13 cellular contexts compared by ENCODE assay signal in the genomic region with DNA sequence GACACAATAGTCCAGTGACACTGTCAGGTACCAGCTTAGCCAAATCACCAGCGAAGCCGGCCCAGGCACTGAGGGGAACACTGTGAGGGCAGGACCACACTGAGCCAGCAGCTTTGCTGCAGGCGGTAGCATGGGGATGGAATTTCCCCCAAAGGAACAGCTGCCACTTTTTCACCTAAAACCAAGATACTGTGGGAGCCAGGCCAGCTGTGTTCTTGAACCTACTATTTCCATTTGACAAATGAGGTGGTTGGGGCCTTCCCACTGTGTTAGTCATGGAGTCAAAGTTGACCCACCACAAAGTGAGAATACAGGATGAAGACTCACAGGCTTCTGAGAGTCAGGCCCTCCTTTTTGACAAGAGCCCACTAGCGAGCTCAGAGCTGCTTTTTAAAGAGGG.
DNase-seq lines count a peak whose midpoint lies in the region; ATAC-seq lines count a peak whose summit lies in the region.
"Had no signal": no experiment of that assay in that cellular context is flagged by ENCODE, and none has a peak within 500 bp of the region (broad histone marks: within the 10 kb centered on the region; RNA-seq: fewer than 3 reads in every experiment).

No MANE protein-coding gene starts in this region.

- no peak overlapping the region for H2BK15ac ChIP-seq in mesendoderm (replicated peaks; ENCODE audit: low read depth)

- no peak overlapping the region for H3K27ac ChIP-seq in mesendoderm (ENCODE audit: low read depth, low read length)

- H2BK120ac ChIP-seq in mesendoderm (ENCODE audit: low read depth, low read length) = no peak overlapping the region

- no peaks in the 10 kb centered on the region for H3K79me2 ChIP-seq in mesendoderm (ENCODE audit: control insufficient read depth, insufficient read depth, low read length)

- H2AK5ac ChIP-seq in mesendoderm (ENCODE audit: low read length) = no peak overlapping the region

- no peak overlapping the region for H3K4me3 ChIP-seq in mesendoderm (ENCODE audit: low read length)

- ATAC-seq in GM18858 (IDR thresholded peaks at IDR 0.05; ENCODE audit: unreplicated experiment) = peak; percentile 58
- peak; percentile 66 for ATAC-seq in HG03457 (IDR thresholded peaks at IDR 0.05; ENCODE audit: unreplicated experiment)

- H3K27me3 Mint-ChIP-seq in activated CD4-positive, alpha-beta T cell treated with anti-CD3 and anti-CD28 coated beads, Interleukin-2, amount 10 ng/mL, durations not matched to agents 7 days and 5 days = no peaks in the 10 kb centered on the region
- H3K27me3 Mint-ChIP-seq: activated naive CD4-positive, alpha-beta T cell treated with anti-CD3 and anti-CD28 coated beads, Interleukin-2, amount 50 U/mL, for 24 hours had no signal

- H3K36me3 ChIP-seq in mesendoderm (ENCODE audit: control insufficient read depth, insufficient read depth, low read length) = no peaks in the 10 kb centered on the region

- no peaks in the 10 kb centered on the region for H3K79me1 ChIP-seq in mesendoderm (ENCODE audit: low read length)

- POLR2A ChIA-PET in activated CD4-positive, alpha-beta T cell treated with anti-CD3 and anti-CD28 coated beads, Interleukin-2, amount 10 ng/mL, durations not matched to agents 7 days and 5 days (lab: Charles Lee) = no interaction called here

- H3K4me1 Mint-ChIP-seq in activated CD4-positive, alpha-beta T cell treated with anti-CD3 and anti-CD28 coated beads, Interleukin-2, amount 10 ng/mL, durations not matched to agents 7 days and 5 days = no peaks in the 10 kb centered on the region
- H3K4me1 Mint-ChIP-seq: activated naive CD4-positive, alpha-beta T cell treated with anti-CD3 and anti-CD28 coated beads, Interleukin-2, amount 50 U/mL, for 24 hours; CD4-positive, alpha-beta memory T cell had no signal

- DNase-seq in HCEC 1CT (peak; percentile 61), iris pigment epithelial cell (ENCODE audit: low read depth) (peak; percentile 57), NCI-H446 treated with DMSO at 0.1 percent for 48 hours (lab: John Stamatoyannopoulos, UW) (no peak), mesendoderm (no peak)
- DNase-seq in stimulated activated CD8-positive, alpha-beta memory T cell treated with anti-CD3 and anti-CD28 coated beads, Interleukin-4, amount 100 ng/mL, for 48 hours = no peak
- no peak for DNase-seq in activated CD4-positive, alpha-beta T cell treated with anti-CD3 and anti-CD28 coated beads, Interleukin-2, amount 10 ng/mL, durations not matched to agents 7 days and 5 days
- DNase-seq: activated CD4-positive, alpha-beta T cell treated with anti-CD3 and anti-CD28 coated beads for 1 hour; CD4-positive, alpha-beta memory T cell; NCI-H524 treated with DMSO at 0.1 percent for 48 hours; SIG-M5 had no signal

- no peak overlapping the region for H4K5ac ChIP-seq in mesendoderm (ENCODE audit: low read length)

- no peak overlapping the region for H3K56ac ChIP-seq in mesendoderm (ENCODE audit: low read length)

- no peak overlapping the region for H3K4ac ChIP-seq in mesendoderm (ENCODE audit: low read depth, low read length)

- no peak overlapping the region for H3K4me3 Mint-ChIP-seq in activated CD4-positive, alpha-beta T cell treated with anti-CD3 and anti-CD28 coated beads, Interleukin-2, amount 10 ng/mL, durations not matched to agents 7 days and 5 days
- H3K4me3 Mint-ChIP-seq: activated naive CD4-positive, alpha-beta T cell treated with anti-CD3 and anti-CD28 coated beads, Interleukin-2, amount 50 U/mL, for 24 hours; CD4-positive, alpha-beta memory T cell had no signal

- H3K9ac ChIP-seq in mesendoderm (ENCODE audit: low read length) = no peak overlapping the region

- no peak overlapping the region for H3K4me2 ChIP-seq in mesendoderm (ENCODE audit: low read length)

- H3K4me1 ChIP-seq in mesendoderm (ENCODE audit: control insufficient read depth, low read depth, low read length) = no peaks in the 10 kb centered on the region

- WGBS in mesendoderm (ENCODE audit: extremely low coverage, insufficient coverage, low lambda C conversion rate) = no CpG with 5 or more reads among the region's 4 CpGs

- H3K27me3 ChIP-seq in mesendoderm (ENCODE audit: insufficient read depth, low read length, poor library complexity) = no peaks in the 10 kb centered on the region

- H3K36me3 Mint-ChIP-seq in activated CD4-positive, alpha-beta T cell treated with anti-CD3 and anti-CD28 coated beads, Interleukin-2, amount 10 ng/mL, durations not matched to agents 7 days and 5 days (ENCODE audit: low read depth) = no peaks in the 10 kb centered on the region
- H3K36me3 Mint-ChIP-seq: activated naive CD4-positive, alpha-beta T cell treated with anti-CD3 and anti-CD28 coated beads, Interleukin-2, amount 50 U/mL, for 24 hours; CD4-positive, alpha-beta memory T cell had no signal

- no peak overlapping the region for H3K27ac Mint-ChIP-seq in activated CD4-positive, alpha-beta T cell treated with anti-CD3 and anti-CD28 coated beads, Interleukin-2, amount 10 ng/mL, durations not matched to agents 7 days and 5 days
- H3K27ac Mint-ChIP-seq: activated naive CD4-positive, alpha-beta T cell treated with anti-CD3 and anti-CD28 coated beads, Interleukin-2, amount 50 U/mL, for 24 hours; CD4-positive, alpha-beta memory T cell had no signal

- H3K23ac ChIP-seq in mesendoderm (ENCODE audit: low read length) = no peak overlapping the region

- CTCF ChIA-PET in activated CD4-positive, alpha-beta T cell treated with anti-CD3 and anti-CD28 coated beads, Interleukin-2, amount 10 ng/mL, durations not matched to agents 7 days and 5 days (lab: Charles Lee) = no interaction called here

- H2BK5ac ChIP-seq in mesendoderm (ENCODE audit: low read length) = no peak overlapping the region

- no peaks in the 10 kb centered on the region for H3K9me3 Mint-ChIP-seq in activated CD4-positive, alpha-beta T cell treated with anti-CD3 and anti-CD28 coated beads, Interleukin-2, amount 10 ng/mL, durations not matched to agents 7 days and 5 days
- H3K9me3 Mint-ChIP-seq: activated naive CD4-positive, alpha-beta T cell treated with anti-CD3 and anti-CD28 coated beads, Interleukin-2, amount 50 U/mL, for 24 hours had no signal

- no peak overlapping the region for H3K18ac ChIP-seq in mesendoderm (ENCODE audit: low read length)

- H4K8ac ChIP-seq in mesendoderm (ENCODE audit: low read depth, low read length) = no peak overlapping the region

Comparison
In these comparisons a context has a peak if more than half of its experiments do, and no peak if none do; other contexts are left out.
1. DNase-seq: peak in HCEC 1CT (single experiment) and iris pigment epithelial cell (single experiment); none in NCI-H446 treated with DMSO at 0.1 percent for 48 hours (single experiment), stimulated activated CD8-positive, alpha-beta memory T cell treated with anti-CD3 and anti-CD28 coated beads, Interleukin-4, amount 100 ng/mL, for 48 hours (single experiment), mesendoderm (single experiment) and activated CD4-positive, alpha-beta T cell treated with anti-CD3 and anti-CD28 coated beads, Interleukin-2, amount 10 ng/mL, durations not matched to agents 7 days and 5 days (single experiment).